Comparison of ENCODE assay signal across 25 cellular contexts in the genomic region with DNA sequence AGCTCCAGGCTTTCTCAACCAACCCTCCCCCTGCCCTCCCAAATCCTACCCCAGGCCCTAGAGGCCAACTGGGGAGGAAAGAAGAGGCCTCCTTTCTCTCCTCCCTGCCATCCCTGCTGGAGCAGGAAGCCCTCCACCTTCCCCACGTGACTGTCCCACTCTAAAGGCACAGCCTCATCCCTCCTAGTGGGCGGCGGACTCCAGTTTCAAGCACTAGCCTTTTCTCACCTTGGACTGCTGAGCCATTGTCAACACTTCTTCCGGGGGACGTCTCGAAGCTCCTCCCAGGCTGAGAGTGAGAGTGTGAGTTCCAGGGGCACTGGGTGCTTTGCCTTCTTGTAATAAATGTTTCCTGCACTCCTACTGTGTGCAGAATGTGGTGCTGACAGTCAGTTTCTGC. TPM values are rescaled to one million over a fixed set of nuclear protein-coding genes. Genes with fewer than 3 reads are reported as not detected.
A peak's percentile ranks its signal among the peaks of the same experiment; 100 is the strongest.
DNase-seq lines count a peak whose midpoint lies in the region; ATAC-seq and TF ChIP-seq lines count a peak whose summit lies in the region.
"Had no signal": no experiment of that assay in that cellular context is flagged by ENCODE, and none has a peak within 500 bp of the region (broad histone marks: within the 10 kb centered on the region; RNA-seq: fewer than 3 reads in every experiment).

No MANE protein-coding gene starts in this region.

- H4K20me1 ChIP-seq in H9 (ENCODE audit: control insufficient read depth, insufficient read depth, insufficient read length) (no peaks in the 10 kb centered on the region), MM.1S (ENCODE audit: insufficient read depth, low read length) (no peaks in the 10 kb centered on the region)

- H3K36me3 ChIP-seq in MM.1S (replicated peaks; ENCODE audit: insufficient read depth, low read length) (no peaks in the 10 kb centered on the region), neuronal stem cell (replicated peaks in 1 of 2; ENCODE audit: control insufficient read depth in 2 of 2, insufficient read depth in 2 of 2, low read length in 2 of 2) (no peaks in the 10 kb centered on the region)
- H3K36me3 ChIP-seq: SJCRH30 had no signal

- no peak overlapping the region for H3K23ac ChIP-seq in H9 (ENCODE audit: insufficient read length, low read depth, low read length)
- no peak overlapping the region for H3K23ac ChIP-seq in neuronal stem cell (ENCODE audit: low read depth, low read length, poor library complexity)

- H2BK20ac ChIP-seq in H9 (ENCODE audit: low read depth, low read length, poor library complexity, severe bottlenecking) = no peak overlapping the region

- H3K4me3 Mint-ChIP-seq in H9 = peak overlapping the region in 1 of 2 experiments; percentile 28; a peak in 2 of 5 replicates
- H3K4me3 Mint-ChIP-seq in T-helper 17 cell = no peak overlapping the region
- H3K4me3 Mint-ChIP-seq: CD8-positive, alpha-beta T cell had no signal

- H3K27ac Mint-ChIP-seq in H9 (no peak overlapping the region; a peak in 1 of 7 replicates), T-helper 17 cell (no peak overlapping the region)
- H3K27ac Mint-ChIP-seq: CD8-positive, alpha-beta T cell had no signal

- no peaks in the 10 kb centered on the region for H3K9me2 ChIP-seq in MM.1S (replicated peaks; ENCODE audit: insufficient read depth, low read length)

- H3K23me2 ChIP-seq in H9 (ENCODE audit: insufficient read length, low read depth, low read length, poor library complexity, severe bottlenecking) = no peaks in the 10 kb centered on the region

- H3K18ac ChIP-seq in H9 (ENCODE audit: insufficient read length, low read depth, low read length) (no peak overlapping the region), neuronal stem cell (ENCODE audit: low read length) (no peak overlapping the region)

- H3K79me2 ChIP-seq in H9 (ENCODE audit: insufficient read depth, low read length) (no peaks in the 10 kb centered on the region), MM.1S (ENCODE audit: low read length) (no peaks in the 10 kb centered on the region)

- H3K9ac ChIP-seq in H9 (ENCODE audit: extremely low read depth, insufficient read length, low read length) (no peak overlapping the region), MM.1S (ENCODE audit: low read length) (no peak overlapping the region), neuronal stem cell (ENCODE audit: low read depth, low read length, poor library complexity) (peak overlapping the region; percentile 9)

- no peak overlapping the region for H3K27ac ChIP-seq in H9 (ENCODE audit: insufficient read length, low read depth, low read length)
- H3K27ac ChIP-seq in MM.1S (ENCODE audit: low read length) = peak overlapping the region; percentile 34; the same call in 1 of the 2 replicates
- H3K27ac ChIP-seq in neuronal stem cell (replicated peaks; ENCODE audit: low read length) = no peak overlapping the region
- H3K27ac ChIP-seq: SJCRH30 had no signal

- H3T11ph ChIP-seq in H9 (ENCODE audit: low read length) = no peak overlapping the region

- H3K4me3 ChIP-seq in MM.1S (ENCODE audit: low read length) = no peak overlapping the region
- no peak overlapping the region for H3K4me3 ChIP-seq in neuronal stem cell (ENCODE audit: low read length in 2 of 2)
- H3K4me3 ChIP-seq: SJCRH30 had no signal

- H3K27me3 Mint-ChIP-seq in H9 (ENCODE audit: low read depth) = peaks cover 19% of the 10 kb centered on the region
- peaks cover 41% of the 10 kb centered on the region for H3K27me3 Mint-ChIP-seq in T-helper 17 cell

- no peaks in the 10 kb centered on the region; the same call in 1 of the 2 replicates for H3K4me1 ChIP-seq in H9 (ENCODE audit: insufficient read depth, low read length)
- no peaks in the 10 kb centered on the region for H3K4me1 ChIP-seq in MM.1S (ENCODE audit: low read length)
- H3K4me1 ChIP-seq in neuronal stem cell (ENCODE audit: control insufficient read depth in 2 of 2, insufficient read depth in 1 of 2, low read depth in 1 of 2, low read length in 2 of 2) = peaks cover 0 to 5% of the 10 kb centered on the region in 2 donors
- H3K4me1 ChIP-seq: SJCRH30 had no signal

- H3K79me1 ChIP-seq in H9 (ENCODE audit: insufficient read depth, low read depth, low read length, poor library complexity, severe bottlenecking) = no peaks in the 10 kb centered on the region
- H3K79me1 ChIP-seq in neuronal stem cell (ENCODE audit: low read depth, low read length) = no peaks in the 10 kb centered on the region

- TF ChIP-seq CTCF in H9 (conservative IDR thresholded peaks at IDR 0.05) = no peak
- no peak for TF ChIP-seq CTCF in MM.1S (IDR thresholded peaks at IDR 0.05; ENCODE audit: low read length)

- peaks cover 1 to 2% of the 10 kb centered on the region in 2 experiments; a peak in 4 of 5 replicates for H3K9me3 Mint-ChIP-seq in H9

- H3K4me2 ChIP-seq in H9 (ENCODE audit: insufficient read depth, insufficient read length, low read length) = no peak overlapping the region
- no peak overlapping the region for H3K4me2 ChIP-seq in MM.1S (ENCODE audit: low read depth, low read length)
- no peak overlapping the region for H3K4me2 ChIP-seq in neuronal stem cell (ENCODE audit: insufficient read depth, low read length, poor library complexity, severe bottlenecking)

- H2BK12ac ChIP-seq in H9 (ENCODE audit: insufficient read length, low read depth, low read length) (no peak overlapping the region), neuronal stem cell (ENCODE audit: low read length) (no peak overlapping the region)

- no peaks in the 10 kb centered on the region for H3K9me3 ChIP-seq in H9 (ENCODE audit: control insufficient read depth, low read depth, low read length)
- H3K9me3 ChIP-seq in MM.1S (replicated peaks; ENCODE audit: insufficient read depth, low read length) = no peaks in the 10 kb centered on the region
- H3K9me3 ChIP-seq in neuronal stem cell (replicated peaks in 1 of 2; ENCODE audit: control insufficient read depth in 2 of 2, insufficient read depth in 1 of 2, low read depth in 1 of 2, low read length in 2 of 2) = no peaks in the 10 kb centered on the region
- H3K9me3 ChIP-seq in T-helper 17 cell (ENCODE audit: control insufficient read depth, low read length, poor library complexity, severe bottlenecking) = no peaks in the 10 kb centered on the region
- H3K9me3 ChIP-seq: SJCRH30 had no signal

- H2BK5ac ChIP-seq in H9 (ENCODE audit: insufficient read length, low read length) (no peak overlapping the region), neuronal stem cell (ENCODE audit: low read length) (no peak overlapping the region)

- DNase-seq in H9 = peak; percentile 55
- DNase-seq in MM.1S = no peak
- peak; percentile 47 for DNase-seq in iPS-NIHi7 (ENCODE audit: extremely low spot score)
- no peak for DNase-seq in neuronal stem cell (ENCODE audit: low spot score)
- DNase-seq in MV-4-11 (lab: John Stamatoyannopoulos, UW) = no peak
- DNase-seq in T-helper 17 cell = no peak
- DNase-seq: C1 segment of cervical spinal cord; CD8-positive, alpha-beta T cell; DMS 273 treated with DMSO at 0.1 percent for 48 hours; DMS79 treated with DMSO at 0.1 percent for 48 hours; GOT3; NCI-H1105; NCI-H1436 treated with DMSO at 0.1 percent for 48 hours; NCI-H187 treated with DMSO at 0.1 percent for 48 hours; NCI-H446 treated with DMSO at 0.1 percent for 48 hours; NCI-H526; NCI-H82; NK-92 treated with Interleukin-12 subunit alpha and Interleukin-12 subunit beta, amount 100 ng/mL, for 24 hours; PC-3; SJCRH30 had no signal

- H2BK120ac ChIP-seq in H9 (ENCODE audit: low read depth, low read length, poor library complexity, severe bottlenecking) (no peak overlapping the region), neuronal stem cell (ENCODE audit: low read depth, low read length) (no peak overlapping the region)

- no peaks in the 10 kb centered on the region for H3F3A ChIP-seq in MM.1S (ENCODE audit: insufficient read depth, low read length)

- H3K56ac ChIP-seq in H9 (ENCODE audit: insufficient read length, low read depth, low read length) = no peak overlapping the region

- H3K4me1 Mint-ChIP-seq in H9 = peaks cover 9 to 23% of the 10 kb centered on the region in 2 experiments
- no peaks in the 10 kb centered on the region for H3K4me1 Mint-ChIP-seq in T-helper 17 cell

- H4K5ac ChIP-seq in H9 (ENCODE audit: insufficient read length, low read depth, low read length) = no peak overlapping the region

- H3K4ac ChIP-seq in H9 (ENCODE audit: low read depth, low read length) = no peak overlapping the region
- H3K4ac ChIP-seq in neuronal stem cell (ENCODE audit: low read length) = no peak overlapping the region

- ATAC-seq in T-helper 17 cell = no peak
- no peak for ATAC-seq in GM21786 (IDR thresholded peaks at IDR 0.05; ENCODE audit: unreplicated experiment)
- ATAC-seq: CD8-positive, alpha-beta T cell; HCT116; PC-3; SK-N-SH treated with all-trans-retinoic acid at 6 μM for 48 hours had no signal

- H2AFZ ChIP-seq in H9 (ENCODE audit: low read length) (peak overlapping the region; percentile 74), MM.1S (ENCODE audit: low read length) (0 out of 2 replicates have a peak overlapping the region, but pooled peaks have one; percentile 14), neuronal stem cell (ENCODE audit: low read length) (peak overlapping the region; percentile 43)

- H4K8ac ChIP-seq in H9 (replicated peaks; ENCODE audit: insufficient read length, low read depth, low read length) = no peak overlapping the region
- no peak overlapping the region for H4K8ac ChIP-seq in neuronal stem cell (ENCODE audit: low read depth, low read length)

- H3K27me3 ChIP-seq in H9 (ENCODE audit: insufficient read depth, low read length) (no peaks in the 10 kb centered on the region), MM.1S (replicated peaks; ENCODE audit: insufficient read depth, low read length) (no peaks in the 10 kb centered on the region), neuronal stem cell (ENCODE audit: control insufficient read depth in 3 of 3, insufficient read depth in 3 of 3, low read depth in 1 of 3, low read length in 3 of 3) (peaks cover 0 to 6% (median 0%) of the 10 kb centered on the region in 3 experiments)

- no peak overlapping the region for H4K91ac ChIP-seq in H9 (ENCODE audit: insufficient read length, low read depth, low read length)
- no peak overlapping the region for H4K91ac ChIP-seq in neuronal stem cell (ENCODE audit: low read depth, low read length, poor library complexity)

- H2AK5ac ChIP-seq in H9 (ENCODE audit: insufficient read length, low read length) (no peak overlapping the region), neuronal stem cell (ENCODE audit: low read depth, low read length) (no peak overlapping the region)

- H3K36me3 Mint-ChIP-seq in H9 (ENCODE audit: insufficient read depth in 1 of 3, low read depth in 3 of 3) = peaks cover 0 to 2% (median under 1%) of the 10 kb centered on the region in 3 experiments; a peak in 3 of 7 replicates
- no peaks in the 10 kb centered on the region for H3K36me3 Mint-ChIP-seq in T-helper 17 cell (ENCODE audit: low read depth)
- H3K36me3 Mint-ChIP-seq: CD8-positive, alpha-beta T cell had no signal

- H3K14ac ChIP-seq in H9 (ENCODE audit: insufficient read depth, low read length) = no peak overlapping the region
- no peak overlapping the region for H3K14ac ChIP-seq in neuronal stem cell (ENCODE audit: low read length)

- H2BK15ac ChIP-seq in H9 (ENCODE audit: low read depth, low read length) (no peak overlapping the region), neuronal stem cell (ENCODE audit: low read length) (no peak overlapping the region)

- WGBS in H9 (ENCODE audit: extremely low coverage, insufficient read length, low lambda C conversion rate) = no CpG with 5 or more reads among the region's 6 CpGs
- no CpG with 5 or more reads among the region's 6 CpGs for WGBS in neuronal stem cell (ENCODE audit: extremely low coverage in 2 of 2, insufficient read length in 2 of 2, insufficient replicate concordance in 1 of 2), 2 donors

RNA-seq across cellular contexts. Expression of gene IRX6, which starts 21.4 kb away (rescaled TPM):
- total RNA-seq in H9 (2021) (not detected in 2 replicates), T-helper 17 cell (not detected)
- 0.07 TPM for polyA plus RNA-seq in neuronal stem cell (2013, experiment 1 of 2)
- polyA plus RNA-seq in neuronal stem cell (2013, experiment 2 of 2) = 0.06 TPM
- total RNA-seq: A673; CD8-positive, alpha-beta T cell; HT-29; PC-3 had no signal

Comparison
In these comparisons a context has a peak if more than half of its experiments do, and no peak if none do; other contexts are left out.
1. DNase-seq: peak in H9 (single experiment) and iPS-NIHi7 (single experiment); none in MM.1S (single experiment), neuronal stem cell (single experiment), MV-4-11 (single experiment) and T-helper 17 cell (0 of 3).
2. H2AFZ ChIP-seq: peak in every context shown above with its lines; median percentile 74 in H9; 43 in neuronal stem cell; 14 in MM.1S.